ENCODE assay signal across 30 cellular contexts in the genomic region with DNA sequence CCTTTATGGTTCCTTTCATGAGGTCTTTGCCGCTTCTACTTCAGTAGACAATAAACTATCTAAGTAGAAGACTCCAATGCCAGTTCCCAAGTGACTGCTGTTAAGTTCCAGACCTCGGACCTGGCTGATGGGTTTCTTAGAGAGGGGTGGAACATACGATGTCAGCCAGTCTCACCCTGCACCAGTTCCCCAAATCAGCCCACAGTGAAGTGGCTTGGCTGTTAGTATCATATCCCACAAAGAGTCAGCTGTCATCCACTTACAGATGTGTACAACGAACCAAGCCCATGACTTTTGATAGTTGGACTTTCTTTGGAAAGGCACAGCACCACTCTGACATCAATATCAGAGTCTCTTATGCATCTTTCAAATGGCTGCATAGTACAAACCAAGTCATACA. TPM values are rescaled to one million over a fixed set of nuclear protein-coding genes. Genes with fewer than 3 reads are reported as not detected.
"Had no signal": no experiment of that assay in that cellular context is flagged by ENCODE, and none has a peak within 500 bp of the region (broad histone marks: within the 10 kb centered on the region; RNA-seq: fewer than 3 reads in every experiment).

No MANE protein-coding gene starts in this region.

- H3K4me1 ChIP-seq: adrenal gland, testis, transverse colon had no signal

- H3K9me3 ChIP-seq: adrenal gland, neutrophil, ovary, testis, transverse colon had no signal

- H3K27me3 ChIP-seq: adrenal gland, cardiac muscle cell, ovary, testis, transverse colon had no signal

- H3K27ac ChIP-seq: adrenal gland, cardiac muscle cell, coronary artery, dorsolateral prefrontal cortex, neutrophil, ovary, skin epidermis, testis, transverse colon, VCaP had no signal

- DNase-seq: activated CD4-positive, alpha-beta memory T cell treated with anti-CD3 and anti-CD28 coated beads for 36 hours; activated CD4-positive, alpha-beta T cell treated with anti-CD3 and anti-CD28 coated beads for 48 hours; activated CD8-positive, alpha-beta memory T cell treated with anti-CD3 and anti-CD28 coated beads, Interleukin-2, amount 50 U/mL, for 4 hours; activated effector memory CD4-positive, alpha-beta T cell treated with anti-CD3 and anti-CD28 coated beads, Interleukin-2, amount 50 U/mL, for 16 hours; activated naive CD4-positive, alpha-beta T cell treated with anti-CD3 and anti-CD28 coated beads for 36 hours; activated naive CD8-positive, alpha-beta T cell treated with anti-CD3 and anti-CD28 coated beads for 36 hours; activated T-cell treated with anti-CD3 and anti-CD28 coated beads, Interleukin-2, amount 50 U/mL, for 1 hour; adrenal gland; aorta; dorsolateral prefrontal cortex; effector memory CD4-positive, alpha-beta T cell; head of caudate nucleus; mesendoderm; nephron progenitor cell; ovary; stimulated activated CD4-positive, alpha-beta T cell treated with anti-CD3 and anti-CD28 coated beads, Interleukin-12 subunit alpha, Interleukin-12 subunit beta, amount 100 ng/mL, for 4 hours; stimulated activated CD4-positive, alpha-beta T cell treated with anti-CD3 and anti-CD28 coated beads, Interleukin-4, amount 100 ng/mL, for 1 hour; stimulated activated naive CD8-positive, alpha-beta T cell treated with anti-CD3 and anti-CD28 coated beads, Interleukin-15, Interleukin-2, amounts not matched to agents 100 U/mL and 50 U/mL, for 24 hours; testis; transverse colon had no signal

- H3K36me3 ChIP-seq: adrenal gland, cardiac muscle cell, neutrophil, ovary, transverse colon had no signal

- H3K4me3 ChIP-seq: adrenal gland, cardiac muscle cell, coronary artery, dorsolateral prefrontal cortex, lung, ovary, skin epidermis, testis, transverse colon had no signal

- ATAC-seq: left lobe of liver; stimulated activated naive CD8-positive, alpha-beta T cell treated with anti-CD3 and anti-CD28 coated beads, Interleukin-15, Interleukin-2, amounts not matched to agents 100 U/mL and 50 U/mL, for 24 hours had no signal

RNA-seq across cellular contexts. Expression of gene KLHL34, which starts 8.1 kb away (rescaled TPM):
- total RNA-seq: aorta, cardiac muscle cell, fibroblast of villous mesenchyme, ovary, progenitor cell of endocrine pancreas had no signal
- polyA plus RNA-seq: cardiac muscle cell, fibroblast of lung had no signal
